In the genomic region with DNA sequence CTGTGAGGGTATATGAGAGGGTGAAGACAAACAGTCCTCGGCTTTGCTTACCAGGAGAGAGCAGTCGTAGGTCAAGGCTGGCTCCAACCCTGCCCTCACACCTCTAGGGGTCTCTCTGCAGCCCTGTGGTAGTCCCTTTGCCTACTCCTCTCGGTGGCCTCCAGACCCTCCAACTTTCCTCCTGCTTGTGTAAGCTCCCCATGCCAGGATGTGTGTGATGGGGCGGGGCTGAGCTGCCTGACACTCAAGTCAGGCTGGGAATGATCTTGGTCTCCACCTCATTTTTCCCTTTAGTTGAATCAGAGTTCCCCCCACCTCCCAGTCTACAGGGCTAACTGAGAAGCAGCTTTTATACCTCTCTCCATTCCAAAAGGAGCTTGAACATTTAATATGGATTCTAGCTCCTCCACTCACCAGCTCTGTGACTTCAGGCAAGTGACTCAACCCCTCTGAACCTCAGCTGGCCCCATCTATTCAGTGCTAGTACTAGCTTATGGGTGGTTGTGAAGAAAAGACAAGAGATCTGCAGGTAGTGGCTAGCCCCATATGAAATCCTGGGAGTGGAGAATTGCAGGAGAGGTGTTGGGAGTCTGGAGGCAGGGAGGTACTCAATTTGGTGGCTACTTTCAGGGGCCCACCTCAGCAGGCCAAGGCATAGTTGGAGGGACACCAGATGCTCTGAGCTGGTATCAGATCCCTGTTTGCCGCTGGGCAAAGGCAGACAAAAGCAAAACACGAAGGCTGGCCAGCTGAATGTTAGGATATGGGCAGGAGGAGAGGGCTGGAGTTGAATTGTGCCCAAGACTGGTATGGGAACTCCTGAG, we compare ENCODE assay signal across 9 cellular contexts. TPM values are rescaled to one million over a fixed set of nuclear protein-coding genes. Genes with fewer than 3 reads are reported as not detected.
DNase-seq lines count a peak whose midpoint lies in the region; ATAC-seq and TF ChIP-seq lines count a peak whose summit lies in the region.
"Had no signal": no experiment of that assay in that cellular context is flagged by ENCODE, and none has a peak within 500 bp of the region (broad histone marks: within the 10 kb centered on the region; RNA-seq: fewer than 3 reads in every experiment).

No MANE protein-coding gene starts in this region.

- intact Hi-C loops in mammary epithelial cell (cut with micrococcal nuclease), result no loop called here

- H3K4me3 ChIP-seq in BLaER1 treated with 17β-estradiol and CSF1 and Interleukin-3, amounts not matched to agents 10 nM and 100 nM, result peak overlapping the region; percentile 54 to 76 (median 68)
- H3K4me3 ChIP-seq in mammary epithelial cell (replicated peaks in 1 of 3; ENCODE audit: insufficient read depth in 1 of 3, low read depth in 2 of 3, low read length in 3 of 3) (peak overlapping the region; percentile 46 to 85 (median 59)), mesodermal cell (ENCODE audit: extremely low read depth, insufficient read depth, low read length, poor library complexity, severe bottlenecking) (peak overlapping the region; percentile 44)

- H3K9me3 ChIP-seq in BLaER1 treated with 17β-estradiol and CSF1 and Interleukin-3, amounts not matched to agents 10 nM and 100 nM (replicated peaks in 1 of 11), result no peaks in the 10 kb centered on the region
- H3K9me3 ChIP-seq in mammary epithelial cell (replicated peaks; ENCODE audit: insufficient read depth, low read length) (no peaks in the 10 kb centered on the region), mesodermal cell (ENCODE audit: control insufficient read depth, low read length) (no peaks in the 10 kb centered on the region)

- peaks cover 0 to 23% (median 13%) of the 10 kb centered on the region in 11 experiments; a peak in 10 of 22 replicates for H3K36me3 ChIP-seq in BLaER1 treated with 17β-estradiol and CSF1 and Interleukin-3, amounts not matched to agents 10 nM and 100 nM
- H3K36me3 ChIP-seq in mammary epithelial cell (ENCODE audit: insufficient read depth, low read length) (no peaks in the 10 kb centered on the region), mesodermal cell (ENCODE audit: control insufficient read depth, insufficient read depth, low read length) (peaks cover 3% of the 10 kb centered on the region)

- 4% methylated on average over 4 of the region's 6 CpGs for WGBS in mammary epithelial cell (ENCODE audit: low coverage, missing lambda C conversion rate)
- 36 to 40% methylated on average over 4 of the region's 6 CpGs for WGBS in mesodermal cell (ENCODE audit: insufficient coverage in 2 of 2), 2 experiments

- peak overlapping the region in 8 of 11 experiments; percentile 57 to 76 (median 68); a peak in 14 of 22 replicates for H3K27ac ChIP-seq in BLaER1 treated with 17β-estradiol and CSF1 and Interleukin-3, amounts not matched to agents 10 nM and 100 nM
- H3K27ac ChIP-seq in mammary epithelial cell (ENCODE audit: insufficient read depth, low read depth, low read length) (no peak overlapping the region), mesodermal cell (ENCODE audit: low read depth, low read length, severe bottlenecking) (no peak overlapping the region)

- peak overlapping the region; percentile 77 for H2AFZ ChIP-seq in mammary epithelial cell (ENCODE audit: low read depth, low read length)

- dilution Hi-C loops in mammary epithelial cell (cut with HindIII; ENCODE audit: low sequenced_read_pairs), result no loop called here

- peaks cover 46% of the 10 kb centered on the region for H3K79me2 ChIP-seq in mammary epithelial cell (ENCODE audit: insufficient read depth, low read length)

- ATAC-seq in GM18519 (IDR thresholded peaks at IDR 0.05; ENCODE audit: low FRiP score, unreplicated experiment) (no peak), HG03025 (IDR thresholded peaks at IDR 0.05; ENCODE audit: low FRiP score, unreplicated experiment) (no peak)

- TSS peak; percentile 29 for BruUV-seq in mammary epithelial cell (replicated peaks; lab: Mats Ljungman, UMichigan)

- peaks cover 0 to 9% (median 0%) of the 10 kb centered on the region in 11 experiments; a peak in 1 of 22 replicates for H3K27me3 ChIP-seq in BLaER1 treated with 17β-estradiol and CSF1 and Interleukin-3, amounts not matched to agents 10 nM and 100 nM
- no peaks in the 10 kb centered on the region for H3K27me3 ChIP-seq in mammary epithelial cell (ENCODE audit: insufficient read depth, low read length)

- H3K4me2 ChIP-seq in BLaER1 treated with 17β-estradiol and CSF1 and Interleukin-3, amounts not matched to agents 10 nM and 100 nM, result peak overlapping the region; percentile 88 to 98 (median 95)
- H3K4me2 ChIP-seq in mammary epithelial cell (ENCODE audit: insufficient read depth, low read depth, low read length), result peak overlapping the region; percentile 96

- DNase-seq in NCI-H82 (lab: John Stamatoyannopoulos, UW) (peak; percentile 69), mammary epithelial cell (peak; percentile 39), NCI-H1694 (lab: John Stamatoyannopoulos, UW) (no peak)

- peak; percentile 10 for TF ChIP-seq POLR2A in GM19099 (IDR thresholded peaks at IDR 0.05; ENCODE audit: extremely low read depth, insufficient read length, low read depth)

- TF ChIP-seq CTCF in mammary epithelial cell (conservative IDR thresholded peaks at IDR 0.05 in 1 of 2, IDR thresholded peaks at IDR 0.05 in 1 of 2; ENCODE audit: extremely low read depth in 1 of 2, insufficient read depth in 1 of 2, low read depth in 1 of 2, low read length in 2 of 2), result no peak

- peak overlapping the region; percentile 57 to 83 (median 78); a peak in 21 of 22 replicates for H3K9ac ChIP-seq in BLaER1 treated with 17β-estradiol and CSF1 and Interleukin-3, amounts not matched to agents 10 nM and 100 nM
- peak overlapping the region; percentile 54 for H3K9ac ChIP-seq in mammary epithelial cell (ENCODE audit: insufficient read depth, low read length)

- in situ Hi-C loops in mammary epithelial cell (cut with MboI; ENCODE audit: low sequenced_read_pairs in 2 of 2), result no loop called here

- CTCF ChIA-PET in mammary epithelial cell (lab: Charles Lee; ENCODE audit: low non-redundant PET), result interaction anchor here (0.5 to 0.6 kb wide), 4 partner anchors 30 to 767 kb away, joined by 3 to 9 read pairs (median 4); partner anchors contain the start of gene TMEM63B

- peaks cover 57 to 69% (median 64%) of the 10 kb centered on the region in 10 experiments for H3K4me1 ChIP-seq in BLaER1 treated with 17β-estradiol and CSF1 and Interleukin-3, amounts not matched to agents 10 nM and 100 nM
- H3K4me1 ChIP-seq in mammary epithelial cell (ENCODE audit: insufficient read depth, low read length), result peaks cover 71% of the 10 kb centered on the region
- peaks cover 25% of the 10 kb centered on the region for H3K4me1 ChIP-seq in mesodermal cell (ENCODE audit: control insufficient read depth, insufficient read depth, low read length, poor library complexity, severe bottlenecking)

- H4K20me1 ChIP-seq in BLaER1 treated with 17β-estradiol and CSF1 and Interleukin-3, amounts not matched to agents 10 nM and 100 nM, result peaks cover 21 to 55% (median 34%) of the 10 kb centered on the region in 11 experiments; a peak in 17 of 22 replicates
- no peaks in the 10 kb centered on the region for H4K20me1 ChIP-seq in mammary epithelial cell (ENCODE audit: insufficient read depth, low read length)

RNA-seq across cellular contexts. Expression of gene SLC29A1, which starts 1.0 kb away (rescaled TPM):
- 10 to 100 TPM; 45.7 to 55.5 TPM for total RNA-seq in mammary epithelial cell
- 156 TPM for polyA plus RNA-seq in mammary epithelial cell
- 157 TPM for polyA minus RNA-seq in mammary epithelial cell
- polyA plus RNA-seq in mesodermal cell (2013, experiment 1 of 2), result 32.1 TPM
- polyA plus RNA-seq in mesodermal cell (2013, experiment 2 of 2), result 23.0 TPM

RNA-seq across cellular contexts. Expression of gene MYMX, which starts 7.6 kb away (rescaled TPM):
- under 1 TPM in 1 of 2 donors, not detected in 1; 0.17 TPM for total RNA-seq in mammary epithelial cell
- polyA plus RNA-seq in mammary epithelial cell, result 0.12 TPM
- not detected for polyA minus RNA-seq in mammary epithelial cell
- polyA plus RNA-seq in mesodermal cell (2013, experiment 1 of 2), result not detected
- polyA plus RNA-seq in mesodermal cell (2013, experiment 2 of 2), result not detected
- total RNA-seq: SK-MEL-5 had no signal

RNA-seq across cellular contexts. Expression of gene HSP90AB1, which starts 22.5 kb away (rescaled TPM):
- total RNA-seq in mammary epithelial cell, result 100 to 1,000 TPM; 872 to 986 TPM
- polyA plus RNA-seq in mammary epithelial cell, result 1,054 TPM
- 1,190 TPM for polyA minus RNA-seq in mammary epithelial cell
- 1,346 TPM for polyA plus RNA-seq in mesodermal cell (2013, experiment 1 of 2)
- polyA plus RNA-seq in mesodermal cell (2013, experiment 2 of 2), result 1,290 TPM

RNA-seq across cellular contexts. Expression of gene SLC35B2, which starts 33.0 kb away (rescaled TPM):
- total RNA-seq in mammary epithelial cell, result 10 to 100 TPM; 72.6 to 76.3 TPM
- 134 TPM for polyA plus RNA-seq in mammary epithelial cell
- polyA minus RNA-seq in mammary epithelial cell, result 104 TPM
- 58.8 TPM for polyA plus RNA-seq in mesodermal cell (2013, experiment 1 of 2)
- 45.4 TPM for polyA plus RNA-seq in mesodermal cell (2013, experiment 2 of 2)

RNA-seq across cellular contexts. Expression of gene NFKBIE, which starts 41.0 kb away (rescaled TPM):
- 10 to 100 TPM in 1 of 2 donors, 1 to 10 TPM in 1; 4.7 to 10.4 TPM for total RNA-seq in mammary epithelial cell
- 6.6 TPM for polyA plus RNA-seq in mammary epithelial cell
- polyA minus RNA-seq in mammary epithelial cell, result 2.8 TPM
- 11.1 TPM for polyA plus RNA-seq in mesodermal cell (2013, experiment 1 of 2)
- 8.6 TPM for polyA plus RNA-seq in mesodermal cell (2013, experiment 2 of 2)

Comparison
In these comparisons a context has a peak if more than half of its experiments do, and no peak if none do; other contexts are left out.
1. H3K27ac ChIP-seq: peak in BLaER1 treated with 17β-estradiol and CSF1 and Interleukin-3, amounts not matched to agents 10 nM and 100 nM (8 of 11); none in mammary epithelial cell (single experiment) and mesodermal cell (single experiment).
2. Peak in every context shown above with its lines, with median percentiles within 50 percentile points of each other: H3K4me3 ChIP-seq.